In the genomic region with DNA sequence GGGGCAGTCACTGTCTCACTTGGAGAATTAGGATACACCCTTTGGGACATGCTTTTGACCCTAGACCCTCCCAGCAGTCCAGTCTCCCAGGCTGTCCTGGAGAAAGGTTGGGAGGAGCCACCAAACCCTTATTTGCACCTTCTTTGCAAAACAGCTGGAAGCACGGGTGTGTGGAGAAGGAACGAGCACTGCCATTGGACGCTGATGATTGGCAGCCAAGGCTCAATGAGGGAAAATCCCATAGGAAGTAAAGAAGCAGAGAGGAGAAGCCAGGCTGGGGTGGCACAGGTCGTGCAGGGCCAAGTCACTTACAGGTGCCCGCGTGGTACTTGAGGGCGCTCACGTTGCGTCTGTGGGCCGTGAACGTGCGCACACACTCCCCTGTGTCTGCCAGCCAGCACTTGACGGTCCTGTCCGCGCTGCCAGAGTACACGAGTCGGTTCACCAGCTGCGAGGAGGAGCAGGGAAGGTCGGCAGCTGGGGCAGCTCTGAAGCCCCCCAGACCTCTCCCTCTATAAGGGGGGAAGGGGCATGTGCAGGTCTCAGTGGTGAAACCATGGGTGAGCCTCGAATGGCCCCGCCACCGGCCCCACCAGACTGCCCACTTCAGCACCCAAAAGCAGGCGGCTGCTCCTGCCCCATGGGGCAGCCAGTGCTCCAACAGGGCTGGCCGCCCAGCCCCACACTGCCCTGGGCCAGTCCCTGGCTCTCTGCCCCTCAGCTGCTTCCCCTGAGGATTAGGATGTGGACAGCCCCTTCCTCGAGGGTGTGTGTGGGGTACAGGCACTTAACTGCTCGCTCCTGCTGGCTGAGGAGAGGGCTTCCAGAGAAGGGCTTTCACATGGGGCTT, we compare ENCODE assay signal across 1 cellular context.
TF ChIP-seq lines count a peak whose summit lies in the region.

No MANE protein-coding gene starts in this region.

TF ChIP-seq in WTC11, 78 proteins besides CTCF, POLR2A, EP300 and RAD21:
- no peak for TF ChIP-seq JUN (CRISPR knock-in tag; IDR thresholded peaks at IDR 0.05)
- TF ChIP-seq FOXK1 (CRISPR knock-in tag; IDR thresholded peaks at IDR 0.05) = no peak
- TF ChIP-seq ZBTB21 (CRISPR knock-in tag; IDR thresholded peaks at IDR 0.05; ENCODE audit: borderline replicate concordance) = no peak
- TF ChIP-seq NFYB (CRISPR knock-in tag; conservative IDR thresholded peaks at IDR 0.05; ENCODE audit: low read depth) = no peak
- TF ChIP-seq, protein P1, sequence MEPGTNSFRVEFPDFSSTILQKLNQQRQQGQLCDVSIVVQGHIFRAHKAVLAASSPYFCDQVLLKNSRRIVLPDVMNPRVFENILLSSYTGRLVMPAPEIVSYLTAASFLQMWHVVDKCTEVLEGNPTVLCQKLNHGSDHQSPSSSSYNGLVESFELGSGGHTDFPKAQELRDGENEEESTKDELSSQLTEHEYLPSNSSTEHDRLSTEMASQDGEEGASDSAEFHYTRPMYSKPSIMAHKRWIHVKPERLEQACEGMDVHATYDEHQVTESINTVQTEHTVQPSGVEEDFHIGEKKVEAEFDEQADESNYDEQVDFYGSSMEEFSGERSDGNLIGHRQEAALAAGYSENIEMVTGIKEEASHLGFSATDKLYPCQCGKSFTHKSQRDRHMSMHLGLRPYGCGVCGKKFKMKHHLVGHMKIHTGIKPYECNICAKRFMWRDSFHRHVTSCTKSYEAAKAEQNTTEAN (CRISPR knock-in tag; IDR thresholded peaks at IDR 0.05) = no peak
